Comparison of ENCODE assay signal across 25 cellular contexts in genomic region chr14:61201171-61201570, GRCh38.
"Had no signal": no experiment of that assay in that cellular context is flagged by ENCODE, and none has a peak within 500 bp of the region (broad histone marks: within the 10 kb centered on the region; RNA-seq: fewer than 3 reads in every experiment).

No MANE protein-coding gene starts in this region.

- ATAC-seq: HepG2, SK-N-SH treated with all-trans-retinoic acid at 6 μM for 48 hours had no signal

- H3K27me3 ChIP-seq: MG63 had no signal

- H3K4me3 ChIP-seq: MG63 had no signal

- FAIRE-seq: HepG2, RCC 7860 had no signal

- DNase-seq: IMR-90, Karpas-422, KG1, MG63, NCI-H1092, NCI-H1105 treated with DMSO at 0.1 percent for 48 hours, NCI-H1417 treated with DMSO at 0.1 percent for 48 hours, NCI-H146, NCI-H1694 treated with DMSO at 0.1 percent for 48 hours, NCI-H1930, NCI-H2081, NCI-H2107, NCI-H226, NCI-H446, NCI-H510A, NCI-H524 treated with DMSO at 0.1 percent for 48 hours, NCI-H69, NCI-H774, Right ventricle myocardium superior, RPMI8226, SIG-M5, T-helper 1 cell had no signal

- H3K36me3 ChIP-seq: MG63 had no signal

- H3K9me3 ChIP-seq: MG63 had no signal
